18 cellular contexts compared by ENCODE assay signal in genomic region chr9:4864698-4865097, GRCh38.
DNase-seq lines count a peak whose midpoint lies in the region; ATAC-seq and TF ChIP-seq lines count a peak whose summit lies in the region.
"Had no signal": no experiment of that assay in that cellular context is flagged by ENCODE, and none has a peak within 500 bp of the region (broad histone marks: within the 10 kb centered on the region; RNA-seq: fewer than 3 reads in every experiment).

No MANE protein-coding gene starts in this region.

- peaks cover 19% of the 10 kb centered on the region for H3K4me1 Mint-ChIP-seq in activated CD8-positive, alpha-beta T cell treated with anti-CD3 and anti-CD28 coated beads for 36 hours (ENCODE audit: low read depth)
- H3K4me1 Mint-ChIP-seq in activated CD8-positive, alpha-beta T cell treated with anti-CD3 and anti-CD28 coated beads, Interleukin-2, amount 10 ng/mL, durations not matched to agents 7 days and 5 days (ENCODE audit: low read depth) = peaks cover 23% of the 10 kb centered on the region
- peaks cover 6% of the 10 kb centered on the region for H3K4me1 Mint-ChIP-seq in glutamatergic neuron (ENCODE audit: low read depth, unreplicated experiment)
- peaks cover 5% of the 10 kb centered on the region for H3K4me1 Mint-ChIP-seq in stimulated activated effector memory CD8-positive, alpha-beta T cell treated with anti-CD3 and anti-CD28 coated beads, Interleukin-12 subunit alpha, Interleukin-12 subunit beta, amount 100 ng/mL, for 72 hours

- POLR2A ChIA-PET in activated CD8-positive, alpha-beta T cell treated with anti-CD3 and anti-CD28 coated beads for 36 hours (lab: Charles Lee) = interaction anchor here (1.6 kb wide), 1 partner anchor 13 kb away, joined by 4 read pairs; no protein-coding TSS in a partner anchor
- POLR2A ChIA-PET in activated CD8-positive, alpha-beta T cell treated with anti-CD3 and anti-CD28 coated beads, Interleukin-2, amount 10 ng/mL, durations not matched to agents 7 days and 5 days (lab: Charles Lee) = interaction anchor here (1.6 kb wide), 1 partner anchor 120 kb away, joined by 3 read pairs; the partner anchor contains the start of gene JAK2

- H3K27me3 Mint-ChIP-seq in activated CD8-positive, alpha-beta T cell treated with anti-CD3 and anti-CD28 coated beads for 36 hours = no peaks in the 10 kb centered on the region
- no peaks in the 10 kb centered on the region for H3K27me3 Mint-ChIP-seq in activated CD8-positive, alpha-beta T cell treated with anti-CD3 and anti-CD28 coated beads, Interleukin-2, amount 10 ng/mL, durations not matched to agents 7 days and 5 days (ENCODE audit: low read depth)
- no peaks in the 10 kb centered on the region for H3K27me3 Mint-ChIP-seq in glutamatergic neuron (ENCODE audit: unreplicated experiment)

- DNase-seq in activated CD8-positive, alpha-beta T cell treated with anti-CD3 and anti-CD28 coated beads for 36 hours = no peak
- no peak for DNase-seq in activated CD8-positive, alpha-beta T cell treated with anti-CD3 and anti-CD28 coated beads, Interleukin-2, amount 10 ng/mL, durations not matched to agents 7 days and 5 days
- peak; percentile 42 for DNase-seq in glutamatergic neuron
- no peak for DNase-seq in stimulated activated effector memory CD8-positive, alpha-beta T cell treated with anti-CD3 and anti-CD28 coated beads, Interleukin-12 subunit alpha, Interleukin-12 subunit beta, amount 100 ng/mL, for 72 hours (ENCODE audit: low spot score in 2 of 2)
- no peak for DNase-seq in GM13977 (ENCODE audit: low spot score)
- DNase-seq in activated CD4-positive, CD25-positive, alpha-beta regulatory T cell (lab: John Stamatoyannopoulos, UW) = no peak
- DNase-seq: DMS153, DND-41, H7, Karpas-422, NCI-H1092 treated with DMSO at 0.1 percent for 48 hours, NCI-H1436, NCI-H187, NCI-H446, NCI-H524 treated with DMSO at 0.1 percent for 48 hours, NCI-H774, SIG-M5 had no signal

- no peak for ATAC-seq in activated CD8-positive, alpha-beta T cell treated with anti-CD3 and anti-CD28 coated beads for 36 hours
- no peak for ATAC-seq in activated CD8-positive, alpha-beta T cell treated with anti-CD3 and anti-CD28 coated beads, Interleukin-2, amount 10 ng/mL, durations not matched to agents 7 days and 5 days
- no peak for ATAC-seq in stimulated activated effector memory CD8-positive, alpha-beta T cell treated with anti-CD3 and anti-CD28 coated beads, Interleukin-12 subunit alpha, Interleukin-12 subunit beta, amount 100 ng/mL, for 72 hours
- ATAC-seq in GM19351 (IDR thresholded peaks at IDR 0.05; ENCODE audit: unreplicated experiment) = no peak

- in situ Hi-C loops in GM13977 (cut with MboI; ENCODE audit: low pct_unique_long_range_greater_than_20kb, low sequenced_read_pairs, unreplicated experiment) = no loop called here

- intact Hi-C loops in activated CD8-positive, alpha-beta T cell treated with anti-CD3 and anti-CD28 coated beads for 36 hours (cut with micrococcal nuclease) = no loop called here

- no peaks in the 10 kb centered on the region for H3K9me3 Mint-ChIP-seq in activated CD8-positive, alpha-beta T cell treated with anti-CD3 and anti-CD28 coated beads for 36 hours
- no peaks in the 10 kb centered on the region for H3K9me3 Mint-ChIP-seq in activated CD8-positive, alpha-beta T cell treated with anti-CD3 and anti-CD28 coated beads, Interleukin-2, amount 10 ng/mL, durations not matched to agents 7 days and 5 days (ENCODE audit: insufficient read depth)
- H3K9me3 Mint-ChIP-seq in glutamatergic neuron (ENCODE audit: unreplicated experiment) = no peaks in the 10 kb centered on the region
- H3K9me3 Mint-ChIP-seq in stimulated activated effector memory CD8-positive, alpha-beta T cell treated with anti-CD3 and anti-CD28 coated beads, Interleukin-12 subunit alpha, Interleukin-12 subunit beta, amount 100 ng/mL, for 72 hours = no peaks in the 10 kb centered on the region

- peaks cover 38% of the 10 kb centered on the region for H3K36me3 Mint-ChIP-seq in activated CD8-positive, alpha-beta T cell treated with anti-CD3 and anti-CD28 coated beads for 36 hours (ENCODE audit: low read depth)
- H3K36me3 Mint-ChIP-seq in activated CD8-positive, alpha-beta T cell treated with anti-CD3 and anti-CD28 coated beads, Interleukin-2, amount 10 ng/mL, durations not matched to agents 7 days and 5 days (ENCODE audit: low read depth) = peaks cover 15% of the 10 kb centered on the region
- H3K36me3 Mint-ChIP-seq in glutamatergic neuron (ENCODE audit: unreplicated experiment) = peaks cover 4% of the 10 kb centered on the region
- peaks cover 19% of the 10 kb centered on the region for H3K36me3 Mint-ChIP-seq in stimulated activated effector memory CD8-positive, alpha-beta T cell treated with anti-CD3 and anti-CD28 coated beads, Interleukin-12 subunit alpha, Interleukin-12 subunit beta, amount 100 ng/mL, for 72 hours

- CTCF ChIA-PET in activated CD8-positive, alpha-beta T cell treated with anti-CD3 and anti-CD28 coated beads for 36 hours (lab: Charles Lee) = interaction anchor here (0.8 to 2.8 kb wide), 7 partner anchors 14 to 736 kb away, joined by 3 to 10 read pairs (median 5); no protein-coding TSS in a partner anchor
- CTCF ChIA-PET in activated CD8-positive, alpha-beta T cell treated with anti-CD3 and anti-CD28 coated beads, Interleukin-2, amount 10 ng/mL, durations not matched to agents 7 days and 5 days (lab: Charles Lee) = interaction anchor here (1.3 kb wide), 1 partner anchor 60 kb away, joined by 7 read pairs; no protein-coding TSS in a partner anchor

- peak overlapping the region; percentile 14 for H3K27ac Mint-ChIP-seq in activated CD8-positive, alpha-beta T cell treated with anti-CD3 and anti-CD28 coated beads for 36 hours
- H3K27ac Mint-ChIP-seq in activated CD8-positive, alpha-beta T cell treated with anti-CD3 and anti-CD28 coated beads, Interleukin-2, amount 10 ng/mL, durations not matched to agents 7 days and 5 days = no peak overlapping the region
- no peak overlapping the region for H3K27ac Mint-ChIP-seq in glutamatergic neuron (ENCODE audit: unreplicated experiment)
- peak overlapping the region; percentile 73 for H3K27ac Mint-ChIP-seq in stimulated activated effector memory CD8-positive, alpha-beta T cell treated with anti-CD3 and anti-CD28 coated beads, Interleukin-12 subunit alpha, Interleukin-12 subunit beta, amount 100 ng/mL, for 72 hours

- no peak overlapping the region for H3K4me3 Mint-ChIP-seq in activated CD8-positive, alpha-beta T cell treated with anti-CD3 and anti-CD28 coated beads for 36 hours
- H3K4me3 Mint-ChIP-seq in activated CD8-positive, alpha-beta T cell treated with anti-CD3 and anti-CD28 coated beads, Interleukin-2, amount 10 ng/mL, durations not matched to agents 7 days and 5 days = no peak overlapping the region
- H3K4me3 Mint-ChIP-seq in glutamatergic neuron (ENCODE audit: unreplicated experiment) = no peak overlapping the region
- H3K4me3 Mint-ChIP-seq in stimulated activated effector memory CD8-positive, alpha-beta T cell treated with anti-CD3 and anti-CD28 coated beads, Interleukin-12 subunit alpha, Interleukin-12 subunit beta, amount 100 ng/mL, for 72 hours = no peak overlapping the region

- TF ChIP-seq CTCF in activated CD8-positive, alpha-beta T cell treated with anti-CD3 and anti-CD28 coated beads for 36 hours (IDR thresholded peaks at IDR 0.05) = no peak
- no peak for TF ChIP-seq CTCF in glutamatergic neuron (IDR thresholded peaks at IDR 0.05; ENCODE audit: partially characterized antibody, unreplicated experiment)
- TF ChIP-seq CTCF in GM13977 (IDR thresholded peaks at IDR 0.05; ENCODE audit: extremely low read depth, insufficient read depth, missing control alignments) = no peak

Comparison
In these comparisons a context has a peak if more than half of its experiments do, and no peak if none do; other contexts are left out.
1. H3K27ac Mint-ChIP-seq: peak in activated CD8-positive, alpha-beta T cell treated with anti-CD3 and anti-CD28 coated beads for 36 hours (single experiment) and stimulated activated effector memory CD8-positive, alpha-beta T cell treated with anti-CD3 and anti-CD28 coated beads, Interleukin-12 subunit alpha, Interleukin-12 subunit beta, amount 100 ng/mL, for 72 hours (single experiment); none in activated CD8-positive, alpha-beta T cell treated with anti-CD3 and anti-CD28 coated beads, Interleukin-2, amount 10 ng/mL, durations not matched to agents 7 days and 5 days (single experiment) and glutamatergic neuron (single experiment).